9 cellular contexts compared by ENCODE assay signal in the genomic region with DNA sequence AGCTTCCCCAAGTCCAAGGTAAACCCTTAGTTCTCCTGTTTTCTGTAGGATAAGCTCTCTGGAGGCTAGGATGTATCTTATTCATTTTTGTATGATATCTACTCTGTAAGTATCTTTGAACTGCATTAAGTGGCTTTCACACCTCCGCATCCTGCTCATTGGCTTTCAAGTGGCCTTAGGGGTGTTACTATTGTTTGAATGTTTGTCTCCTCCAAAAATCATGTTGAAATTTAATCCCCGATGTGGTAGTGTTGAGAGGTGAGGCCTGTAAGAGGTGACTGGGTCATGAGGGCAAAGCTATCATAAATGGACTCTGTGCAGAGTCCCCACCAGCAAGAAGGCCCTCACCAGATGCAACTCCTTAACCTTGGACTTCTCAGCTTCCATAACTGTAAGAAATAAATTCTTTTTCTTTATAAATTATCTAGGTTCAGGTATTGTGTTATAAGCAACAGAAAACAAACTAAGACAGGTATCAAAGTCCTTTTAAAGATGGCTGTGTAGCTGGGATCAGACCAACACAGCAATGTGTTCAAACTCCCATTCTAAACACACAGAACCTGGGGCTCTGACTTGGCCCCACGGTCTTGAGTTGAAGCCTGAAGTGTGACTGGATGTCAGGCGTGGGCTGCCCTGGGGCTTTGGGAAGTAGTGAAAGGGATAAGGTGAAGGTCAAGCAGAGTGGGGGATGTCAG. TPM values are rescaled to one million over a fixed set of nuclear protein-coding genes. Genes with fewer than 3 reads are reported as not detected.
A peak's percentile ranks its signal among the peaks of the same experiment; 100 is the strongest.
DNase-seq lines count a peak whose midpoint lies in the region; ATAC-seq and TF ChIP-seq lines count a peak whose summit lies in the region.
"Had no signal": no experiment of that assay in that cellular context is flagged by ENCODE, and none has a peak within 500 bp of the region (broad histone marks: within the 10 kb centered on the region; RNA-seq: fewer than 3 reads in every experiment).

No MANE protein-coding gene starts in this region.

- H3K9me3 Mint-ChIP-seq in CD4-positive, alpha-beta T cell, result no peaks in the 10 kb centered on the region

- H3K4me1 Mint-ChIP-seq in CD4-positive, alpha-beta T cell (ENCODE audit: low read depth), result peaks cover 30% of the 10 kb centered on the region
- H3K4me1 Mint-ChIP-seq in T-helper 17 cell, result peaks cover 26% of the 10 kb centered on the region

- H3K27ac ChIP-seq in CD4-positive, alpha-beta T cell (ENCODE audit: low read depth, low read length), result no peak overlapping the region
- H3K27ac ChIP-seq in mucosa of rectum (ENCODE audit: low read depth in 2 of 2, low read length in 2 of 2), result peak overlapping the region; percentile 63
- H3K27ac ChIP-seq: brain microvascular endothelial cell had no signal

- no peaks in the 10 kb centered on the region for H3K36me3 Mint-ChIP-seq in CD4-positive, alpha-beta T cell (ENCODE audit: low read depth)
- no peaks in the 10 kb centered on the region for H3K36me3 Mint-ChIP-seq in T-helper 17 cell (ENCODE audit: low read depth)

- peak overlapping the region; percentile 67 for H3K27ac Mint-ChIP-seq in CD4-positive, alpha-beta T cell
- H3K27ac Mint-ChIP-seq in T-helper 17 cell, result peak overlapping the region; percentile 94

- no peaks in the 10 kb centered on the region for H3K27me3 ChIP-seq in CD4-positive, alpha-beta T cell (ENCODE audit: control insufficient read depth, insufficient read depth, low read length)
- no peaks in the 10 kb centered on the region for H3K27me3 ChIP-seq in mucosa of rectum (ENCODE audit: control insufficient read depth in 2 of 2, insufficient read depth in 2 of 2, low read length in 2 of 2)
- H3K27me3 ChIP-seq: brain microvascular endothelial cell had no signal

- peaks cover 0 to 2% of the 10 kb centered on the region in 2 donors for H3K4me1 ChIP-seq in mucosa of rectum (ENCODE audit: control insufficient read depth in 2 of 2, insufficient read depth in 2 of 2, low read length in 2 of 2)

- H3K4me3 ChIP-seq in mucosa of rectum (ENCODE audit: low read length in 2 of 2), result no peak overlapping the region

- POLR2A ChIA-PET in CD4-positive, alpha-beta T cell (lab: Charles Lee), result interaction anchor here (1.6 kb wide), 1 partner anchor 76 kb away, joined by 4 read pairs; no protein-coding TSS in a partner anchor

- no peak overlapping the region for H3K4me3 Mint-ChIP-seq in CD4-positive, alpha-beta T cell
- H3K4me3 Mint-ChIP-seq in T-helper 17 cell, result peak overlapping the region; percentile 60

- intact Hi-C loops in CD4-positive, alpha-beta T cell (cut with DNase I, micrococcal nuclease), result no loop called here

- H3K9ac ChIP-seq in mucosa of rectum (ENCODE audit: low read depth in 1 of 2, low read length in 2 of 2), result no peak overlapping the region

- no peak for ATAC-seq in CD4-positive, alpha-beta T cell (ENCODE audit: poor library complexity)
- ATAC-seq in GM21390 (IDR thresholded peaks at IDR 0.05; ENCODE audit: unreplicated experiment) (peak; percentile 9), T-helper 17 cell (peak; percentile 36), GM18870 (IDR thresholded peaks at IDR 0.05; ENCODE audit: unreplicated experiment) (no peak)

- CTCF ChIA-PET in CD4-positive, alpha-beta T cell (lab: Charles Lee), result no interaction called here

- TF ChIP-seq CTCF in CD4-positive, alpha-beta T cell (IDR thresholded peaks at IDR 0.05), result no peak

- no peak for DNase-seq in CD4-positive, alpha-beta T cell
- no peak for DNase-seq in T-helper 17 cell
- no peak for DNase-seq in NCI-H1694 treated with DMSO at 0.1 percent for 48 hours (lab: John Stamatoyannopoulos, UW)
- no peak for DNase-seq in HUDEP-2 (lab: John Stamatoyannopoulos, UW; ENCODE audit: unreplicated experiment in 76 of 76)
- no peak for DNase-seq in COLO829 (ENCODE audit: low spot score)

- no peaks in the 10 kb centered on the region for H3K36me3 ChIP-seq in mucosa of rectum (ENCODE audit: control insufficient read depth in 2 of 2, insufficient read depth in 2 of 2, low read length in 2 of 2)
- H3K36me3 ChIP-seq: brain microvascular endothelial cell had no signal

- H3K27me3 Mint-ChIP-seq in CD4-positive, alpha-beta T cell, result no peaks in the 10 kb centered on the region
- H3K27me3 Mint-ChIP-seq in T-helper 17 cell, result no peaks in the 10 kb centered on the region

- no peaks in the 10 kb centered on the region for H3K9me3 ChIP-seq in CD4-positive, alpha-beta T cell (ENCODE audit: control insufficient read depth, low read length)
- H3K9me3 ChIP-seq in T-helper 17 cell (ENCODE audit: control insufficient read depth, low read length, poor library complexity, severe bottlenecking) (no peaks in the 10 kb centered on the region), mucosa of rectum (ENCODE audit: control insufficient read depth in 2 of 2, low read length in 2 of 2) (no peaks in the 10 kb centered on the region)

RNA-seq across cellular contexts. Expression of gene TBXAS1, which starts 25.9 kb away (rescaled TPM):
- 1 to 10 TPM; 5.5 to 6.0 TPM for total RNA-seq in CD4-positive, alpha-beta T cell
- total RNA-seq in T-helper 17 cell, result 10 to 100 TPM; 19.6 to 20.9 TPM

Comparison
In these comparisons a context has a peak if more than half of its experiments do, and no peak if none do; other contexts are left out.
1. ATAC-seq: peak in GM21390 (single experiment) and T-helper 17 cell (single experiment); none in CD4-positive, alpha-beta T cell (single experiment) and GM18870 (single experiment).